8 cellular contexts compared by ENCODE assay signal in genomic region chr10:32207544-32207943, GRCh38.
A peak's percentile ranks its signal among the peaks of the same experiment; 100 is the strongest.
DNase-seq lines count a peak whose midpoint lies in the region; ATAC-seq and TF ChIP-seq lines count a peak whose summit lies in the region.

No MANE protein-coding gene starts in this region.

- H4K20me1 ChIP-seq in OCI-LY7 (ENCODE audit: insufficient read depth, low read length): no peaks in the 10 kb centered on the region

- H3K27ac ChIP-seq in OCI-LY7 (ENCODE audit: low read depth, low read length, poor library complexity, severe bottlenecking) (no peak overlapping the region), spleen (no peak overlapping the region)

- no peaks in the 10 kb centered on the region for H3K79me2 ChIP-seq in OCI-LY7 (ENCODE audit: insufficient read depth, low read depth, low read length)

- TF ChIP-seq CTCF in GM10266 (IDR thresholded peaks at IDR 0.05; ENCODE audit: control insufficient read depth, insufficient read depth, low read depth, missing control alignments) (peak; percentile 60), OCI-LY7 (conservative IDR thresholded peaks at IDR 0.05; ENCODE audit: low read length) (peak; percentile 79), spleen (IDR thresholded peaks at IDR 0.05 in 8 of 11, conservative IDR thresholded peaks at IDR 0.05 in 3 of 11) (peak in 9 of 11 experiments; percentile 7 to 68 (median 56))

- no peaks in the 10 kb centered on the region for H3K36me3 ChIP-seq in OCI-LY7 (ENCODE audit: insufficient read depth, low read length)
- no peaks in the 10 kb centered on the region for H3K36me3 ChIP-seq in spleen

- H3K9me2 ChIP-seq in OCI-LY7 (ENCODE audit: insufficient read depth, low read length): no peaks in the 10 kb centered on the region

- WGBS in spleen, 5 donors: 49 to 60% (median 55%) methylated on average over 2 of the region's 2 CpGs

- peak; percentile 50 for DNase-seq in GM10266 (ENCODE audit: extremely low spot score)
- DNase-seq in OCI-LY7 (ENCODE audit: low spot score): peak; percentile 48
- peak; percentile 61 for DNase-seq in activated T-cell treated with anti-CD3 and anti-CD28 coated beads, Interleukin-2, amount 50 U/mL, for 1 hour
- peak; percentile 18 for DNase-seq in fibroblast of the conjunctiva (ENCODE audit: low read depth)
- DNase-seq in spleen: no peak
- DNase-seq in cerebellar nuclear complex (lab: John Stamatoyannopoulos, UW): no peak
- DNase-seq in GM19240 (ENCODE audit: insufficient read length, low spot score): no peak

- BruUV-seq in OCI-LY7 (replicated peaks; lab: Mats Ljungman, UMichigan): no TSS peak

- H3K4me3 ChIP-seq in OCI-LY7 (ENCODE audit: low read depth, low read length, poor library complexity, severe bottlenecking): no peak overlapping the region
- H3K4me3 ChIP-seq in spleen: no peak overlapping the region

- H3K9me3 ChIP-seq in OCI-LY7 (ENCODE audit: low read length) (no peaks in the 10 kb centered on the region), spleen (peaks cover 0 to 4% (median 0%) of the 10 kb centered on the region in 8 donors)

- no peaks in the 10 kb centered on the region for H3K4me1 ChIP-seq in OCI-LY7 (ENCODE audit: insufficient read depth, low read length, poor library complexity, severe bottlenecking)
- H3K4me1 ChIP-seq in spleen: no peaks in the 10 kb centered on the region

- TF ChIP-seq POLR2A in spleen (IDR thresholded peaks at IDR 0.05): no peak

- CTCF ChIA-PET in OCI-LY7 (lab: Charles Lee; ENCODE audit: unreplicated experiment): no interaction called here

- peak; percentile 46 for ATAC-seq in HG02610 (IDR thresholded peaks at IDR 0.05; ENCODE audit: unreplicated experiment)

- H3K27me3 ChIP-seq in spleen (replicated peaks in 1 of 7): no peaks in the 10 kb centered on the region

- POLR2A ChIA-PET in OCI-LY7 (lab: Charles Lee): interaction anchor here (0.5 kb wide), 1 partner anchor 17 kb away, joined by 4 read pairs; no protein-coding TSS in a partner anchor

- intact Hi-C loops in OCI-LY7 (cut with micrococcal nuclease; ENCODE audit: unreplicated experiment): no loop called here
- intact Hi-C loops in spleen (cut with DNase I; ENCODE audit: low total_unique reads): no loop called here

- H2AFZ ChIP-seq in OCI-LY7 (ENCODE audit: low read length): 0 out of 2 replicates have a peak overlapping the region, but pooled peaks have one; percentile 11

- H3K4me2 ChIP-seq in OCI-LY7 (ENCODE audit: low read length): no peak overlapping the region

Comparison
In these comparisons a context has a peak if more than half of its experiments do, and no peak if none do; other contexts are left out.
1. DNase-seq: peak in GM10266 (single experiment), OCI-LY7 (single experiment), activated T-cell treated with anti-CD3 and anti-CD28 coated beads, Interleukin-2, amount 50 U/mL, for 1 hour (single experiment) and fibroblast of the conjunctiva (single experiment); none in spleen (single experiment), cerebellar nuclear complex (0 of 2) and GM19240 (single experiment).
2. Peak in every context shown above with its lines, with median percentiles within 50 percentile points of each other: CTCF ChIP-seq.